12 cellular contexts compared by ENCODE assay signal in the genomic region with DNA sequence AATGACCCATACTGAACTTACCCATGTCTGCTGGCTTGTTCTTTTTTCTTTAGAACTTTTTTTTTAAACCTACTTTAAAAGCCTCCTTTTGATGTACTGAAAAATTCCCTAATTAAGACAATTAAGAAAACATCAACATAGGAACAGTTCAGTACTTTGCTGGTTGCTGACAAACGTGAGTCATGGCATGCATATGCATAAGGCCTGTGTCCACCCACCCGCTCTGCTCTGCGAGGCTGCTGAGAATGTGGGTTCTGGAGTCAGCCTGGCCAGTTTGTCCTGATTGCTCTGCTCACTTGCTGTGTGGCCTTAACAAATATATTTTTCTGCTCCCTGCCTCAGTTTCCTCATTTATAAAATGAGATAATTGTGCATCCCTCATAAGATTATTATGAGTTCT.
DNase-seq lines count a peak whose midpoint lies in the region; ATAC-seq and TF ChIP-seq lines count a peak whose summit lies in the region.
"Had no signal": no experiment of that assay in that cellular context is flagged by ENCODE, and none has a peak within 500 bp of the region (broad histone marks: within the 10 kb centered on the region; RNA-seq: fewer than 3 reads in every experiment).

No MANE protein-coding gene starts in this region.

- peak; percentile 35 for DNase-seq in HS-5 (ENCODE audit: low read depth)
- DNase-seq in brain microvascular endothelial cell, result peak; percentile 88
- DNase-seq in iPS-NIHi7 (ENCODE audit: extremely low spot score), result peak; percentile 72
- DNase-seq in NCI-H345 treated with DMSO at 0.1 percent for 48 hours (lab: John Stamatoyannopoulos, UW; ENCODE audit: unreplicated experiment), result no peak
- DNase-seq in stimulated activated CD4-positive, alpha-beta T cell treated with anti-CD3 and anti-CD28 coated beads, Interleukin-12 subunit alpha, Interleukin-12 subunit beta, amount 100 ng/mL, for 4 hours, result no peak
- DNase-seq: ACHN, NCI-H1048 had no signal

- no peak for TF ChIP-seq CTCF in brain microvascular endothelial cell (IDR thresholded peaks at IDR 0.05; ENCODE audit: low read depth, low read length, missing control alignments)

- H3K27me3 ChIP-seq in ACC112 (ENCODE audit: insufficient read depth, low read length) (no peaks in the 10 kb centered on the region), brain microvascular endothelial cell (replicated peaks) (no peaks in the 10 kb centered on the region)

- no peaks in the 10 kb centered on the region for H3K36me3 ChIP-seq in ACC112 (ENCODE audit: insufficient read depth, low read length)
- no peaks in the 10 kb centered on the region for H3K36me3 ChIP-seq in brain microvascular endothelial cell (replicated peaks)

- H3K27ac ChIP-seq in ACC112 (ENCODE audit: low read depth, low read length), result peak overlapping the region; percentile 100
- peak overlapping the region; percentile 98 for H3K27ac ChIP-seq in brain microvascular endothelial cell
- H3K27ac ChIP-seq: VCaP had no signal

- in situ Hi-C loops in brain microvascular endothelial cell (cut with HindIII; ENCODE audit: low pct_ligation_motif_present, low sequenced_read_pairs), result no loop called here

- peaks cover 49% of the 10 kb centered on the region for H3K4me1 ChIP-seq in ACC112 (ENCODE audit: control insufficient read depth, insufficient read depth, low read length, unreplicated experiment)

- ATAC-seq in HG03280 (IDR thresholded peaks at IDR 0.05; ENCODE audit: unreplicated experiment) (no peak), HG03439 (IDR thresholded peaks at IDR 0.05; ENCODE audit: unreplicated experiment) (no peak)
- ATAC-seq: stimulated activated effector memory CD8-positive, alpha-beta T cell treated with anti-CD3 and anti-CD28 coated beads, Interleukin-12 subunit alpha, Interleukin-12 subunit beta, amount 100 ng/mL, for 72 hours had no signal

- no peaks in the 10 kb centered on the region for H3K79me2 ChIP-seq in ACC112 (ENCODE audit: control insufficient read depth, insufficient read depth, low read length, unreplicated experiment)

- no peak overlapping the region for H3K4me3 ChIP-seq in ACC112 (ENCODE audit: low read depth, low read length)
- H3K4me3 ChIP-seq in brain microvascular endothelial cell (ENCODE audit: low read depth, low read length), result no peak overlapping the region

- no peak overlapping the region for H2AFZ ChIP-seq in ACC112 (ENCODE audit: low read length, unreplicated experiment)

Comparison
In these comparisons a context has a peak if more than half of its experiments do, and no peak if none do; other contexts are left out.
1. DNase-seq: peak in HS-5 (single experiment), brain microvascular endothelial cell (single experiment) and iPS-NIHi7 (single experiment); none in NCI-H345 treated with DMSO at 0.1 percent for 48 hours (single experiment) and stimulated activated CD4-positive, alpha-beta T cell treated with anti-CD3 and anti-CD28 coated beads, Interleukin-12 subunit alpha, Interleukin-12 subunit beta, amount 100 ng/mL, for 4 hours (single experiment).